ENCODE assay signal across 2 cellular contexts in the genomic region with DNA sequence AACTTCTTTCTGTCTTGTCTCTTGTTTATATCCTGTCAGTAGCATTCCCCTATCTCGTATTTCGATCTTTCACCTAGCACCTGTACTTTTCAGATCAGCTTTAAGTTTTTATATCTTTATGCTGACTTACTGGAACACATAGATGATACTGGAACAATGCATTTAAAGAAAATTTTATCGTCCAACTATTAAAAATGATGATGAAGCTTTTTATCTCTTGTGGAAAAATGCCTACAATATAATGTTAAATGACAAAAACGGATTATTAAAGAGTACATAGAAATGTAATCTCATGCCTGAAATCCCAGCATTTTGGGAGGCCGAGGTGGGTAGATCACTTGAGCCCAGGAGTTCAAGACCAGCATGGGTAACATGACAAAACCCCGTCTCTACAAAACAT.
TF ChIP-seq lines count a peak whose summit lies in the region.

No MANE protein-coding gene starts in this region.

TF ChIP-seq in HepG2, 621 proteins besides CTCF, POLR2A, EP300 and RAD21 (continued from another document):
- peak; percentile 66 to 77; a peak in 3 of 4 replicates for TF ChIP-seq MAFK (conservative IDR thresholded peaks at IDR 0.05 in 1 of 2, IDR thresholded peaks at IDR 0.05 in 1 of 2; ENCODE audit: low read length in 2 of 2)
- TF ChIP-seq MAFF (IDR thresholded peaks at IDR 0.05; ENCODE audit: low read depth, low read length): peak; percentile 77

TF ChIP-seq in K562, 482 proteins besides CTCF, POLR2A, EP300 and RAD21:
- no peak for TF ChIP-seq ARID3B (CRISPR knock-in tag; IDR thresholded peaks at IDR 0.05; ENCODE audit: borderline replicate concordance)
- no peak for TF ChIP-seq BRCA1 (IDR thresholded peaks at IDR 0.05)
- TF ChIP-seq BRCA1 (CRISPR knock-in tag; IDR thresholded peaks at IDR 0.05): no peak
- TF ChIP-seq ZNF316 (IDR thresholded peaks at IDR 0.05): peak; percentile 41; the same call in 1 of the 2 replicates
- TF ChIP-seq MAFG (tag; conservative IDR thresholded peaks at IDR 0.05): 0 out of 2 replicates have a peak, but pooled peaks have one; percentile 13
